ENCODE assay signal across 2 cellular contexts in the genomic region with DNA sequence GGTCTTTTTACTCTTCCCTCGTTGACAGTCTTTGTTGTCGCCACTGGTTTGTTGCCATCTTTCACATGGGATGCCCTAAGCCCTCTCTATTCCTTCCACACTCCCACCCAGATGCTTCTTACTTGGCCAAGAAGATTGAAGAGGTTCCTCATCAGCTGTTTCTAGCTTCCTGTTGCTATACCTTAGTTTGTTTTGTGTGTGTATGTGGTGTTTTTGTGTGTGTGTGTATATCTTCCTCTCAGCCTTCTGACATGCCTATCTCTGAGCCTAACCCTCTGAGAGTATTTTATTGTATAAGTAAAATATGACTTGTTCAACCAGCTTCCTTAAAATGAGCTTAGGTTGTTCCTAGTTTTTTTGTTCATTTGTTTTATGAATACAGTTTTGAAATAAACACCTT.
TF ChIP-seq lines count a peak whose summit lies in the region.

No MANE protein-coding gene starts in this region.

TF ChIP-seq in GM23338, 12 proteins besides CTCF, POLR2A, EP300 and RAD21:
- TF ChIP-seq JUNB (IDR thresholded peaks at IDR 0.05; ENCODE audit: unreplicated experiment), result no peak
- TF ChIP-seq EZH2phosphoT487 (IDR thresholded peaks at IDR 0.05; ENCODE audit: unreplicated experiment), result no peak
- no peak for TF ChIP-seq REST (IDR thresholded peaks at IDR 0.05; ENCODE audit: unreplicated experiment)
- no peak for TF ChIP-seq NANOG (IDR thresholded peaks at IDR 0.05; ENCODE audit: borderline replicate concordance)
- TF ChIP-seq, protein P1, sequence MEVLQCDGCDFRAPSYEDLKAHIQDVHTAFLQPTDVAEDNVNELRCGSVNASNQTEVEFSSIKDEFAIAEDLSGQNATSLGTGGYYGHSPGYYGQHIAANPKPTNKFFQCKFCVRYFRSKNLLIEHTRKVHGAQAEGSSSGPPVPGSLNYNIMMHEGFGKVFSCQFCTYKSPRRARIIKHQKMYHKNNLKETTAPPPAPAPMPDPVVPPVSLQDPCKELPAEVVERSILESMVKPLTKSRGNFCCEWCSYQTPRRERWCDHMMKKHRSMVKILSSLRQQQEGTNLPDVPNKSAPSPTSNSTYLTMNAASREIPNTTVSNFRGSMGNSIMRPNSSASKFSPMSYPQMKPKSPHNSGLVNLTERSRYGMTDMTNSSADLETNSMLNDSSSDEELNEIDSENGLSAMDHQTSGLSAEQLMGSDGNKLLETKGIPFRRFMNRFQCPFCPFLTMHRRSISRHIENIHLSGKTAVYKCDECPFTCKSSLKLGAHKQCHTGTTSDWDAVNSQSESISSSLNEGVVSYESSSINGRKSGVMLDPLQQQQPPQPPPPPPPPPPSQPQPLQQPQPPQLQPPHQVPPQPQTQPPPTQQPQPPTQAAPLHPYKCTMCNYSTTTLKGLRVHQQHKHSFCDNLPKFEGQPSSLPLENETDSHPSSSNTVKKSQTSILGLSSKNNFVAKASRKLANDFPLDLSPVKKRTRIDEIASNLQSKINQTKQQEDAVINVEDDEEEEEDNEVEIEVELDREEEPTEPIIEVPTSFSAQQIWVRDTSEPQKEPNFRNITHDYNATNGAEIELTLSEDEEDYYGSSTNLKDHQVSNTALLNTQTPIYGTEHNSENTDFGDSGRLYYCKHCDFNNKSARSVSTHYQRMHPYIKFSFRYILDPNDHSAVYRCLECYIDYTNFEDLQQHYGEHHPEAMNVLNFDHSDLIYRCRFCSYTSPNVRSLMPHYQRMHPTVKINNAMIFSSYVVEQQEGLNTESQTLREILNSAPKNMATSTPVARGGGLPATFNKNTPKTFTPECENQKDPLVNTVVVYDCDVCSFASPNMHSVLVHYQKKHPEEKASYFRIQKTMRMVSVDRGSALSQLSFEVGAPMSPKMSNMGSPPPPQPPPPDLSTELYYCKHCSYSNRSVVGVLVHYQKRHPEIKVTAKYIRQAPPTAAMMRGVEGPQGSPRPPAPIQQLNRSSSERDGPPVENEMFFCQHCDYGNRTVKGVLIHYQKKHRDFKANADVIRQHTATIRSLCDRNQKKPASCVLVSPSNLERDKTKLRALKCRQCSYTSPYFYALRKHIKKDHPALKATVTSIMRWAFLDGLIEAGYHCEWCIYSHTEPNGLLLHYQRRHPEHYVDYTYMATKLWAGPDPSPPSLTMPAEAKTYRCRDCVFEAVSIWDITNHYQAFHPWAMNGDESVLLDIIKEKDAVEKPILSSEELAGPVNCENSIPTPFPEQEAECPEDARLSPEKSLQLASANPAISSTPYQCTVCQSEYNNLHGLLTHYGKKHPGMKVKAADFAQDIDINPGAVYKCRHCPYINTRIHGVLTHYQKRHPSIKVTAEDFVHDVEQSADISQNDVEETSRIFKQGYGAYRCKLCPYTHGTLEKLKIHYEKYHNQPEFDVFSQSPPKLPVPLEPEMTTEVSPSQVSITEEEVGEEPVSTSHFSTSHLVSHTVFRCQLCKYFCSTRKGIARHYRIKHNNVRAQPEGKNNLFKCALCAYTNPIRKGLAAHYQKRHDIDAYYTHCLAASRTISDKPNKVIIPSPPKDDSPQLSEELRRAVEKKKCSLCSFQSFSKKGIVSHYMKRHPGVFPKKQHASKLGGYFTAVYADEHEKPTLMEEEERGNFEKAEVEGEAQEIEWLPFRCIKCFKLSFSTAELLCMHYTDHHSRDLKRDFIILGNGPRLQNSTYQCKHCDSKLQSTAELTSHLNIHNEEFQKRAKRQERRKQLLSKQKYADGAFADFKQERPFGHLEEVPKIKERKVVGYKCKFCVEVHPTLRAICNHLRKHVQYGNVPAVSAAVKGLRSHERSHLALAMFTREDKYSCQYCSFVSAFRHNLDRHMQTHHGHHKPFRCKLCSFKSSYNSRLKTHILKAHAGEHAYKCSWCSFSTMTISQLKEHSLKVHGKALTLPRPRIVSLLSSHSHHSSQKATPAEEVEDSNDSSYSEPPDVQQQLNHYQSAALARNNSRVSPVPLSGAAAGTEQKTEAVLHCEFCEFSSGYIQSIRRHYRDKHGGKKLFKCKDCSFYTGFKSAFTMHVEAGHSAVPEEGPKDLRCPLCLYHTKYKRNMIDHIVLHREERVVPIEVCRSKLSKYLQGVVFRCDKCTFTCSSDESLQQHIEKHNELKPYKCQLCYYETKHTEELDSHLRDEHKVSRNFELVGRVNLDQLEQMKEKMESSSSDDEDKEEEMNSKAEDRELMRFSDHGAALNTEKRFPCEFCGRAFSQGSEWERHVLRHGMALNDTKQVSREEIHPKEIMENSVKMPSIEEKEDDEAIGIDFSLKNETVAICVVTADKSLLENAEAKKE (CRISPR knock-in tag; IDR thresholded peaks at IDR 0.05), result no peak
- no peak for TF ChIP-seq ETS1 (IDR thresholded peaks at IDR 0.05)
- TF ChIP-seq STAT1 (IDR thresholded peaks at IDR 0.05; ENCODE audit: unreplicated experiment), result no peak
- no peak for TF ChIP-seq POLR2AphosphoS5 (IDR thresholded peaks at IDR 0.05; ENCODE audit: low read depth)
- no peak for TF ChIP-seq ZNF331 (CRISPR knock-in tag; IDR thresholded peaks at IDR 0.05; ENCODE audit: low read depth)
- no peak for TF ChIP-seq EZH2 (IDR thresholded peaks at IDR 0.05; ENCODE audit: low read depth, unreplicated experiment)
TF ChIP-seq in GM23338: peak in this region for 0.

TF ChIP-seq in HepG2, 621 proteins besides CTCF, POLR2A, EP300 and RAD21:
- TF ChIP-seq TFAP4 (IDR thresholded peaks at IDR 0.05; ENCODE audit: borderline replicate concordance, low read depth), result peak; percentile 80
- no peak for TF ChIP-seq ZBTB20 (CRISPR knock-in tag; IDR thresholded peaks at IDR 0.05; ENCODE audit: borderline replicate concordance, low read depth)
- TF ChIP-seq SMAD1 (CRISPR knock-in tag; IDR thresholded peaks at IDR 0.05; ENCODE audit: borderline replicate concordance, low read depth), result 0 out of 2 replicates have a peak, but pooled peaks have one; percentile 31
- TF ChIP-seq ZBTB8A (CRISPR knock-in tag; IDR thresholded peaks at IDR 0.05; ENCODE audit: borderline replicate concordance, low read depth), result 0 out of 2 replicates have a peak, but pooled peaks have one; percentile 36
- no peak for TF ChIP-seq GABPA (IDR thresholded peaks at IDR 0.05; ENCODE audit: low read depth, low read length)
- 0 out of 2 replicates have a peak, but pooled peaks have one; percentile 13 for TF ChIP-seq GABPA (CRISPR knock-in tag; IDR thresholded peaks at IDR 0.05; ENCODE audit: low read depth)
- no peak for TF ChIP-seq SMAD3 (CRISPR knock-in tag; IDR thresholded peaks at IDR 0.05)
- TF ChIP-seq CHD4 (IDR thresholded peaks at IDR 0.05; ENCODE audit: borderline replicate concordance, low read length), result 0 out of 2 replicates have a peak, but pooled peaks have one; percentile 85
- TF ChIP-seq ZNF646 (CRISPR knock-in tag; IDR thresholded peaks at IDR 0.05), result peak; percentile 85; the same call in 1 of the 2 replicates
- 0 out of 2 replicates have a peak, but pooled peaks have one; percentile 57 for TF ChIP-seq ZNF383 (CRISPR knock-in tag; IDR thresholded peaks at IDR 0.05; ENCODE audit: borderline replicate concordance)
- 0 out of 2 replicates have a peak, but pooled peaks have one; percentile 3 for TF ChIP-seq ZHX1 (CRISPR knock-in tag; IDR thresholded peaks at IDR 0.05; ENCODE audit: low read depth)
- TF ChIP-seq XRCC5 (optimal IDR thresholded peaks at IDR 0.05; ENCODE audit: low read length), result no peak
- TF ChIP-seq, protein P2, sequence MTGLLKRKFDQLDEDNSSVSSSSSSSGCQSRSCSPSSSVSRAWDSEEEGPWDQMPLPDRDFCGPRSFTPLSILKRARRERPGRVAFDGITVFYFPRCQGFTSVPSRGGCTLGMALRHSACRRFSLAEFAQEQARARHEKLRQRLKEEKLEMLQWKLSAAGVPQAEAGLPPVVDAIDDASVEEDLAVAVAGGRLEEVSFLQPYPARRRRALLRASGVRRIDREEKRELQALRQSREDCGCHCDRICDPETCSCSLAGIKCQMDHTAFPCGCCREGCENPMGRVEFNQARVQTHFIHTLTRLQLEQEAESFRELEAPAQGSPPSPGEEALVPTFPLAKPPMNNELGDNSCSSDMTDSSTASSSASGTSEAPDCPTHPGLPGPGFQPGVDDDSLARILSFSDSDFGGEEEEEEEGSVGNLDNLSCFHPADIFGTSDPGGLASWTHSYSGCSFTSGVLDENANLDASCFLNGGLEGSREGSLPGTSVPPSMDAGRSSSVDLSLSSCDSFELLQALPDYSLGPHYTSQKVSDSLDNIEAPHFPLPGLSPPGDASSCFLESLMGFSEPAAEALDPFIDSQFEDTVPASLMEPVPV (CRISPR knock-in tag; IDR thresholded peaks at IDR 0.05), result no peak
- TF ChIP-seq ZNF747 (CRISPR knock-in tag; IDR thresholded peaks at IDR 0.05; ENCODE audit: borderline replicate concordance), result 0 out of 2 replicates have a peak, but pooled peaks have one; percentile 30
- TF ChIP-seq ARNTL (CRISPR knock-in tag; IDR thresholded peaks at IDR 0.05), result 0 out of 2 replicates have a peak, but pooled peaks have one; percentile 39
- peak; percentile 6; the same call in 1 of the 2 replicates for TF ChIP-seq ZNF749 (CRISPR knock-in tag; IDR thresholded peaks at IDR 0.05; ENCODE audit: borderline replicate concordance)
TF ChIP-seq in HepG2: peak in this region for 11.
